37 cellular contexts compared by ENCODE assay signal in genomic region chr1:171963762-171964161, GRCh38.
"Had no signal": no experiment of that assay in that cellular context is flagged by ENCODE, and none has a peak within 500 bp of the region (broad histone marks: within the 10 kb centered on the region; RNA-seq: fewer than 3 reads in every experiment).

No MANE protein-coding gene starts in this region.

- H3K9me3 ChIP-seq: ascending aorta had no signal

- H3K36me3 Mint-ChIP-seq: activated CD8-positive, alpha-beta memory T cell treated with anti-CD3 and anti-CD28 coated beads, Interleukin-2, amount 10 ng/mL, durations not matched to agents 7 days and 5 days; activated naive CD4-positive, alpha-beta T cell treated with anti-CD3 and anti-CD28 coated beads, Interleukin-2, amount 10 ng/mL, durations not matched to agents 7 days and 5 days; activated naive CD4-positive, alpha-beta T cell treated with anti-CD3 and anti-CD28 coated beads, Interleukin-2, amount 50 U/mL, for 24 hours; activated naive CD8-positive, alpha-beta T cell; activated naive CD8-positive, alpha-beta T cell treated with anti-CD3 and anti-CD28 coated beads, Interleukin-2, amount 10 ng/mL, durations not matched to agents 7 days and 5 days; brain had no signal

- H3K9me3 Mint-ChIP-seq: activated CD4-positive, alpha-beta memory T cell treated with anti-CD3 and anti-CD28 coated beads, Interleukin-2, amount 10 ng/mL, durations not matched to agents 7 days and 5 days; activated CD4-positive, alpha-beta T cell treated with anti-CD3 and anti-CD28 coated beads, Interleukin-2, amount 10 ng/mL, durations not matched to agents 7 days and 5 days; activated naive CD4-positive, alpha-beta T cell treated with anti-CD3 and anti-CD28 coated beads, Interleukin-2, amount 10 ng/mL, durations not matched to agents 7 days and 5 days; activated naive CD4-positive, alpha-beta T cell treated with anti-CD3 and anti-CD28 coated beads, Interleukin-2, amount 50 U/mL, for 24 hours; activated naive CD8-positive, alpha-beta T cell treated with anti-CD3 and anti-CD28 coated beads, Interleukin-2, amount 10 ng/mL, durations not matched to agents 7 days and 5 days; activated naive CD8-positive, alpha-beta T cell treated with anti-CD3 and anti-CD28 coated beads, Interleukin-2, amount 50 U/mL, for 24 hours; activated T-cell treated with anti-CD3 and anti-CD28 coated beads, Interleukin-2, amount 50 U/mL, for 24 hours; activated T-helper 2 cell treated with anti-CD3 and anti-CD28 coated beads, Interferon-gamma antibody, Interleukin-2, Interleukin-4, amounts not matched to agents 10 μg/mL and 5 μg/mL and 100 μg/mL, durations not matched to agents 14 hours and 24 hours and 36 hours; brain; central memory CD8-positive, alpha-beta T cell; T-helper 1 cell treated with Interleukin-12 subunit alpha and Interleukin-12 subunit beta and Interleukin-4 antibody, amounts not matched to agents 30 μg/mL and 1 μg/mL, for 36 hours; T-helper 2 cell treated with Interferon-gamma antibody and Interleukin-4, amounts not matched to agents 5 μg/mL and 100 μg/mL, for 36 hours had no signal

- H3K4me1 Mint-ChIP-seq: activated CD4-positive, alpha-beta memory T cell treated with anti-CD3 and anti-CD28 coated beads, Interleukin-2, amount 10 ng/mL, durations not matched to agents 7 days and 5 days; activated CD4-positive, alpha-beta T cell treated with anti-CD3 and anti-CD28 coated beads for 36 hours; activated naive CD4-positive, alpha-beta T cell treated with anti-CD3 and anti-CD28 coated beads, Interleukin-2, amount 50 U/mL, for 24 hours; activated naive CD8-positive, alpha-beta T cell treated with anti-CD3 and anti-CD28 coated beads, Interleukin-2, amount 50 U/mL, for 24 hours; brain; central memory CD8-positive, alpha-beta T cell had no signal

- H3K27me3 ChIP-seq: ascending aorta, cardiac muscle cell had no signal

- H3K36me3 ChIP-seq: ascending aorta, cardiac muscle cell had no signal

- H3K4me3 Mint-ChIP-seq: activated CD4-positive, alpha-beta memory T cell treated with anti-CD3 and anti-CD28 coated beads, Interleukin-2, amount 10 ng/mL, durations not matched to agents 7 days and 5 days; activated CD4-positive, alpha-beta T cell treated with anti-CD3 and anti-CD28 coated beads for 36 hours; activated CD4-positive, alpha-beta T cell treated with anti-CD3 and anti-CD28 coated beads, Interleukin-2, amount 10 ng/mL, durations not matched to agents 7 days and 5 days; activated CD8-positive, alpha-beta memory T cell treated with anti-CD3 and anti-CD28 coated beads, Interleukin-2, amount 10 ng/mL, durations not matched to agents 7 days and 5 days; activated CD8-positive, alpha-beta T cell treated with anti-CD3 and anti-CD28 coated beads, Interleukin-2, amount 10 ng/mL, durations not matched to agents 7 days and 5 days; activated naive CD4-positive, alpha-beta T cell treated with anti-CD3 and anti-CD28 coated beads, Interleukin-2, amount 10 ng/mL, durations not matched to agents 7 days and 5 days; activated naive CD4-positive, alpha-beta T cell treated with anti-CD3 and anti-CD28 coated beads, Interleukin-2, amount 50 U/mL, for 24 hours; activated naive CD8-positive, alpha-beta T cell; activated naive CD8-positive, alpha-beta T cell treated with anti-CD3 and anti-CD28 coated beads, Interleukin-2, amount 10 ng/mL, durations not matched to agents 7 days and 5 days; activated naive CD8-positive, alpha-beta T cell treated with anti-CD3 and anti-CD28 coated beads, Interleukin-2, amount 50 U/mL, for 24 hours; activated T-cell treated with anti-CD3 and anti-CD28 coated beads, Interleukin-2, amount 50 U/mL, for 24 hours; brain; central memory CD8-positive, alpha-beta T cell; T-helper 1 cell treated with Interleukin-12 subunit alpha and Interleukin-12 subunit beta and Interleukin-4 antibody, amounts not matched to agents 30 μg/mL and 1 μg/mL, for 36 hours; T-helper 2 cell treated with Interferon-gamma antibody and Interleukin-4, amounts not matched to agents 5 μg/mL and 100 μg/mL, for 36 hours had no signal

- H3K4me3 ChIP-seq: ascending aorta, cardiac muscle cell had no signal

- H3K4me1 ChIP-seq: ascending aorta had no signal

- H3K27ac ChIP-seq: ascending aorta, cardiac muscle cell, VCaP had no signal

- H3K27ac Mint-ChIP-seq: activated CD4-positive, alpha-beta memory T cell treated with anti-CD3 and anti-CD28 coated beads, Interleukin-2, amount 10 ng/mL, durations not matched to agents 7 days and 5 days; activated CD4-positive, alpha-beta T cell treated with anti-CD3 and anti-CD28 coated beads for 36 hours; activated CD4-positive, alpha-beta T cell treated with anti-CD3 and anti-CD28 coated beads, Interleukin-2, amount 10 ng/mL, durations not matched to agents 7 days and 5 days; activated CD8-positive, alpha-beta memory T cell treated with anti-CD3 and anti-CD28 coated beads, Interleukin-2, amount 10 ng/mL, durations not matched to agents 7 days and 5 days; activated CD8-positive, alpha-beta T cell treated with anti-CD3 and anti-CD28 coated beads, Interleukin-2, amount 10 ng/mL, durations not matched to agents 7 days and 5 days; activated naive CD4-positive, alpha-beta T cell treated with anti-CD3 and anti-CD28 coated beads, Interleukin-2, amount 10 ng/mL, durations not matched to agents 7 days and 5 days; activated naive CD4-positive, alpha-beta T cell treated with anti-CD3 and anti-CD28 coated beads, Interleukin-2, amount 50 U/mL, for 24 hours; activated naive CD8-positive, alpha-beta T cell; activated naive CD8-positive, alpha-beta T cell treated with anti-CD3 and anti-CD28 coated beads, Interleukin-2, amount 10 ng/mL, durations not matched to agents 7 days and 5 days; activated naive CD8-positive, alpha-beta T cell treated with anti-CD3 and anti-CD28 coated beads, Interleukin-2, amount 50 U/mL, for 24 hours; activated T-cell treated with anti-CD3 and anti-CD28 coated beads, Interleukin-2, amount 50 U/mL, for 24 hours; activated T-helper 2 cell treated with anti-CD3 and anti-CD28 coated beads, Interferon-gamma antibody, Interleukin-2, Interleukin-4, amounts not matched to agents 10 μg/mL and 5 μg/mL and 100 μg/mL, durations not matched to agents 14 hours and 24 hours and 36 hours; brain; T-helper 1 cell treated with Interleukin-12 subunit alpha and Interleukin-12 subunit beta and Interleukin-4 antibody, amounts not matched to agents 30 μg/mL and 1 μg/mL, for 36 hours; T-helper 2 cell treated with Interferon-gamma antibody and Interleukin-4, amounts not matched to agents 5 μg/mL and 100 μg/mL, for 36 hours had no signal

- H3K27me3 Mint-ChIP-seq: activated CD4-positive, alpha-beta T cell treated with anti-CD3 and anti-CD28 coated beads for 36 hours; activated CD4-positive, alpha-beta T cell treated with anti-CD3 and anti-CD28 coated beads, Interleukin-2, amount 10 ng/mL, durations not matched to agents 7 days and 5 days; activated CD8-positive, alpha-beta memory T cell treated with anti-CD3 and anti-CD28 coated beads, Interleukin-2, amount 10 ng/mL, durations not matched to agents 7 days and 5 days; activated naive CD8-positive, alpha-beta T cell treated with anti-CD3 and anti-CD28 coated beads, Interleukin-2, amount 50 U/mL, for 24 hours; activated T-cell treated with anti-CD3 and anti-CD28 coated beads, Interleukin-2, amount 50 U/mL, for 24 hours; brain had no signal

- DNase-seq: activated CD4-positive, alpha-beta memory T cell treated with anti-CD3 and anti-CD28 coated beads, Interleukin-2, amount 10 ng/mL, durations not matched to agents 7 days and 5 days; activated CD4-positive, alpha-beta T cell treated with anti-CD3 and anti-CD28 coated beads for 1 hour; activated CD4-positive, alpha-beta T cell treated with anti-CD3 and anti-CD28 coated beads for 36 hours; activated CD4-positive, alpha-beta T cell treated with anti-CD3 and anti-CD28 coated beads for 48 hours; activated CD4-positive, alpha-beta T cell treated with anti-CD3 and anti-CD28 coated beads, Interleukin-2, amount 10 ng/mL, durations not matched to agents 7 days and 5 days; activated CD4-positive, alpha-beta T cell treated with anti-CD3 and anti-CD28 coated beads, Interleukin-2, amount 50 U/mL, for 48 hours; activated CD4-positive, CD25-positive, alpha-beta regulatory T cell; activated CD8-positive, alpha-beta memory T cell treated with anti-CD3 and anti-CD28 coated beads for 24 hours; activated CD8-positive, alpha-beta memory T cell treated with anti-CD3 and anti-CD28 coated beads, Interleukin-2, amount 10 ng/mL, durations not matched to agents 7 days and 5 days; activated CD8-positive, alpha-beta memory T cell treated with anti-CD3 and anti-CD28 coated beads, Interleukin-2, amount 50 U/mL, for 48 hours; activated CD8-positive, alpha-beta T cell treated with anti-CD3 and anti-CD28 coated beads, Interleukin-2, amount 10 ng/mL, durations not matched to agents 7 days and 5 days; activated effector memory CD4-positive, alpha-beta T cell treated with Interleukin-2 at 50 U/mL for 16 hours; activated gamma-delta T cell; activated naive CD4-positive, alpha-beta T cell treated with anti-CD3 and anti-CD28 coated beads, Interleukin-2, amount 10 ng/mL, durations not matched to agents 7 days and 5 days; activated naive CD4-positive, alpha-beta T cell treated with Interleukin-2 at 50 U/mL for 16 hours; activated naive CD8-positive, alpha-beta T cell treated with anti-CD3 and anti-CD28 coated beads, Interleukin-2, amount 10 ng/mL, durations not matched to agents 7 days and 5 days; activated naive CD8-positive, alpha-beta T cell treated with anti-CD3 and anti-CD28 coated beads, Interleukin-2, amount 50 U/mL, for 24 hours; activated T-cell treated with anti-CD3 and anti-CD28 coated beads, Interleukin-2, amount 50 U/mL, for 24 hours; activated T-cell treated with anti-CD3 and anti-CD28 coated beads, Interleukin-2, amount 50 U/mL, for 48 hours; amygdala; anterior cingulate cortex; caudate nucleus; cerebellar nuclear complex; T-helper 1 cell; T-helper 2 cell; T-helper 9 cell had no signal

- ATAC-seq: activated CD4-positive, alpha-beta T cell treated with anti-CD3 and anti-CD28 coated beads for 36 hours; activated CD4-positive, CD25-positive, alpha-beta regulatory T cell treated with anti-CD3 and anti-CD28 coated beads, Interleukin-2, amount 50 U/mL, for 24 hours; activated CD8-positive, alpha-beta memory T cell treated with anti-CD3 and anti-CD28 coated beads, Interleukin-2, amount 10 ng/mL, durations not matched to agents 7 days and 5 days; activated CD8-positive, alpha-beta T cell treated with anti-CD3 and anti-CD28 coated beads, Interleukin-2, amount 10 ng/mL, durations not matched to agents 7 days and 5 days; activated naive CD8-positive, alpha-beta T cell treated with anti-CD3 and anti-CD28 coated beads, Interleukin-2, amount 50 U/mL, for 24 hours had no signal
